In the genomic region with DNA sequence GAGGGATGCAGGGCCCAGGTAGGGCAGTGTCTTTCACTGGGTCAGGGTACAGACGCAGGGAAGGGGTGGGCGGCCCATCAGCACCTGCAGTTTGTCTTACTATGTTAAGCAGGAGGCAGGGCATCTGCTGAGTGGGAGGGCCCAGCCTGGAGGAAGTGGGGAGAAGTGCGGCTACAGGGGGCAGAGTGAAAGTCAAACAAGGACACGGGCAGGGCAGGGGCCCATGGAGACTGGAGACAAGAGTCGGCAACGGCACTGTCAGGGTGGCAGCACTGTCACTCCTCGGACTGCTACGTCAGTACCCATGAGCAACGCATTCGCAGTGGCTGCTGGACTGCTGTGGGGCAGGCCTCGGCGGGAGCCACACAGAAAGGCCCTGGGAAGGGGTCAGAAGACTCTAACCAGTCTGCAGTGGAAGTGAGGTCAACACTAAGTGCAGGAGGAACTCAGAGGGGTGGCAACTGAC, we compare ENCODE assay signal across 1 cellular context.
TF ChIP-seq lines count a peak whose summit lies in the region.

No MANE protein-coding gene starts in this region.

TF ChIP-seq in GM23338, 12 proteins besides CTCF, POLR2A, EP300 and RAD21 (continued from another document):
- TF ChIP-seq, protein P1, sequence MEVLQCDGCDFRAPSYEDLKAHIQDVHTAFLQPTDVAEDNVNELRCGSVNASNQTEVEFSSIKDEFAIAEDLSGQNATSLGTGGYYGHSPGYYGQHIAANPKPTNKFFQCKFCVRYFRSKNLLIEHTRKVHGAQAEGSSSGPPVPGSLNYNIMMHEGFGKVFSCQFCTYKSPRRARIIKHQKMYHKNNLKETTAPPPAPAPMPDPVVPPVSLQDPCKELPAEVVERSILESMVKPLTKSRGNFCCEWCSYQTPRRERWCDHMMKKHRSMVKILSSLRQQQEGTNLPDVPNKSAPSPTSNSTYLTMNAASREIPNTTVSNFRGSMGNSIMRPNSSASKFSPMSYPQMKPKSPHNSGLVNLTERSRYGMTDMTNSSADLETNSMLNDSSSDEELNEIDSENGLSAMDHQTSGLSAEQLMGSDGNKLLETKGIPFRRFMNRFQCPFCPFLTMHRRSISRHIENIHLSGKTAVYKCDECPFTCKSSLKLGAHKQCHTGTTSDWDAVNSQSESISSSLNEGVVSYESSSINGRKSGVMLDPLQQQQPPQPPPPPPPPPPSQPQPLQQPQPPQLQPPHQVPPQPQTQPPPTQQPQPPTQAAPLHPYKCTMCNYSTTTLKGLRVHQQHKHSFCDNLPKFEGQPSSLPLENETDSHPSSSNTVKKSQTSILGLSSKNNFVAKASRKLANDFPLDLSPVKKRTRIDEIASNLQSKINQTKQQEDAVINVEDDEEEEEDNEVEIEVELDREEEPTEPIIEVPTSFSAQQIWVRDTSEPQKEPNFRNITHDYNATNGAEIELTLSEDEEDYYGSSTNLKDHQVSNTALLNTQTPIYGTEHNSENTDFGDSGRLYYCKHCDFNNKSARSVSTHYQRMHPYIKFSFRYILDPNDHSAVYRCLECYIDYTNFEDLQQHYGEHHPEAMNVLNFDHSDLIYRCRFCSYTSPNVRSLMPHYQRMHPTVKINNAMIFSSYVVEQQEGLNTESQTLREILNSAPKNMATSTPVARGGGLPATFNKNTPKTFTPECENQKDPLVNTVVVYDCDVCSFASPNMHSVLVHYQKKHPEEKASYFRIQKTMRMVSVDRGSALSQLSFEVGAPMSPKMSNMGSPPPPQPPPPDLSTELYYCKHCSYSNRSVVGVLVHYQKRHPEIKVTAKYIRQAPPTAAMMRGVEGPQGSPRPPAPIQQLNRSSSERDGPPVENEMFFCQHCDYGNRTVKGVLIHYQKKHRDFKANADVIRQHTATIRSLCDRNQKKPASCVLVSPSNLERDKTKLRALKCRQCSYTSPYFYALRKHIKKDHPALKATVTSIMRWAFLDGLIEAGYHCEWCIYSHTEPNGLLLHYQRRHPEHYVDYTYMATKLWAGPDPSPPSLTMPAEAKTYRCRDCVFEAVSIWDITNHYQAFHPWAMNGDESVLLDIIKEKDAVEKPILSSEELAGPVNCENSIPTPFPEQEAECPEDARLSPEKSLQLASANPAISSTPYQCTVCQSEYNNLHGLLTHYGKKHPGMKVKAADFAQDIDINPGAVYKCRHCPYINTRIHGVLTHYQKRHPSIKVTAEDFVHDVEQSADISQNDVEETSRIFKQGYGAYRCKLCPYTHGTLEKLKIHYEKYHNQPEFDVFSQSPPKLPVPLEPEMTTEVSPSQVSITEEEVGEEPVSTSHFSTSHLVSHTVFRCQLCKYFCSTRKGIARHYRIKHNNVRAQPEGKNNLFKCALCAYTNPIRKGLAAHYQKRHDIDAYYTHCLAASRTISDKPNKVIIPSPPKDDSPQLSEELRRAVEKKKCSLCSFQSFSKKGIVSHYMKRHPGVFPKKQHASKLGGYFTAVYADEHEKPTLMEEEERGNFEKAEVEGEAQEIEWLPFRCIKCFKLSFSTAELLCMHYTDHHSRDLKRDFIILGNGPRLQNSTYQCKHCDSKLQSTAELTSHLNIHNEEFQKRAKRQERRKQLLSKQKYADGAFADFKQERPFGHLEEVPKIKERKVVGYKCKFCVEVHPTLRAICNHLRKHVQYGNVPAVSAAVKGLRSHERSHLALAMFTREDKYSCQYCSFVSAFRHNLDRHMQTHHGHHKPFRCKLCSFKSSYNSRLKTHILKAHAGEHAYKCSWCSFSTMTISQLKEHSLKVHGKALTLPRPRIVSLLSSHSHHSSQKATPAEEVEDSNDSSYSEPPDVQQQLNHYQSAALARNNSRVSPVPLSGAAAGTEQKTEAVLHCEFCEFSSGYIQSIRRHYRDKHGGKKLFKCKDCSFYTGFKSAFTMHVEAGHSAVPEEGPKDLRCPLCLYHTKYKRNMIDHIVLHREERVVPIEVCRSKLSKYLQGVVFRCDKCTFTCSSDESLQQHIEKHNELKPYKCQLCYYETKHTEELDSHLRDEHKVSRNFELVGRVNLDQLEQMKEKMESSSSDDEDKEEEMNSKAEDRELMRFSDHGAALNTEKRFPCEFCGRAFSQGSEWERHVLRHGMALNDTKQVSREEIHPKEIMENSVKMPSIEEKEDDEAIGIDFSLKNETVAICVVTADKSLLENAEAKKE (CRISPR knock-in tag; IDR thresholded peaks at IDR 0.05): no peak
- TF ChIP-seq JUNB (IDR thresholded peaks at IDR 0.05; ENCODE audit: unreplicated experiment): no peak
- no peak for TF ChIP-seq STAT1 (IDR thresholded peaks at IDR 0.05; ENCODE audit: unreplicated experiment)
- TF ChIP-seq CREB1 (CRISPR knock-in tag; IDR thresholded peaks at IDR 0.05; ENCODE audit: low read depth): no peak
- TF ChIP-seq POLR2AphosphoS5 (IDR thresholded peaks at IDR 0.05; ENCODE audit: low read depth): no peak
